Comparison of ENCODE assay signal across 8 cellular contexts in genomic region chr16:30445408-30446202, GRCh38. TPM values are rescaled to one million over a fixed set of nuclear protein-coding genes. Genes with fewer than 3 reads are reported as not detected.
DNase-seq lines count a peak whose midpoint lies in the region; ATAC-seq and TF ChIP-seq lines count a peak whose summit lies in the region.

A gene with protein sequence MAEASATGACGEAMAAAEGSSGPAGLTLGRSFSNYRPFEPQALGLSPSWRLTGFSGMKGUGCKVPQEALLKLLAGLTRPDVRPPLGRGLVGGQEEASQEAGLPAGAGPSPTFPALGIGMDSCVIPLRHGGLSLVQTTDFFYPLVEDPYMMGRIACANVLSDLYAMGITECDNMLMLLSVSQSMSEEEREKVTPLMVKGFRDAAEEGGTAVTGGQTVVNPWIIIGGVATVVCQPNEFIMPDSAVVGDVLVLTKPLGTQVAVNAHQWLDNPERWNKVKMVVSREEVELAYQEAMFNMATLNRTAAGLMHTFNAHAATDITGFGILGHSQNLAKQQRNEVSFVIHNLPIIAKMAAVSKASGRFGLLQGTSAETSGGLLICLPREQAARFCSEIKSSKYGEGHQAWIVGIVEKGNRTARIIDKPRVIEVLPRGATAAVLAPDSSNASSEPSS (minus strand): TSS chr16:30445874. CDS start chr16:30445727, 147 bp downstream.

- DNase-seq in EH (ENCODE audit: low read depth) (peak; percentile 97), GM23248 (peak; percentile 98), fibroblast of the conjunctiva (ENCODE audit: low read depth) (peak; percentile 97), nephron progenitor cell (peak; percentile 93)
- peak; percentile 95 for DNase-seq in activated effector memory CD4-positive, alpha-beta T cell treated with Interleukin-2 at 50 U/mL for 16 hours
- DNase-seq in stimulated activated naive CD8-positive, alpha-beta T cell treated with anti-CD3 and anti-CD28 coated beads, Interleukin-15, amount 100 ng/mL, for 72 hours: peak; percentile 96 to 98

- H3K27ac Mint-ChIP-seq in nephron progenitor cell: no peak within 1 kb of the TSS
- peak within 1 kb of the TSS; percentile 100 for H3K27ac Mint-ChIP-seq in stimulated activated naive CD8-positive, alpha-beta T cell treated with anti-CD3 and anti-CD28 coated beads, Interleukin-15, amount 100 ng/mL, for 72 hours

- peak within 1 kb of the TSS; percentile 97 for H3K27ac ChIP-seq in GM23248

- H3K79me2 ChIP-seq in GM23248 (ENCODE audit: insufficient read depth) (peaks cover 17% of the 10 kb centered on the region), Loucy (ENCODE audit: insufficient read depth, low read length) (peaks cover 29% of the 10 kb centered on the region)

- peak within 1 kb of the TSS; percentile 88 for H3K4me2 ChIP-seq in GM23248 (ENCODE audit: unreplicated experiment)
- peak within 1 kb of the TSS; percentile 93 for H3K4me2 ChIP-seq in Loucy (ENCODE audit: low read depth, low read length, poor library complexity, severe bottlenecking)

- in situ Hi-C loops in GM23248 (cut with MboI): loop anchor here (10.0 kb wide), 1 partner anchor 179 kb away; no protein-coding TSS in a partner anchor

- H3K9ac ChIP-seq in GM23248 (peak within 1 kb of the TSS; percentile 98), Loucy (ENCODE audit: low read depth, low read length, poor library complexity, severe bottlenecking) (peak within 1 kb of the TSS; percentile 96)

- peaks cover 34% of the 10 kb centered on the region for H3K36me3 Mint-ChIP-seq in nephron progenitor cell (ENCODE audit: low read depth)

- peaks cover 35% of the 10 kb centered on the region for H3K9me3 Mint-ChIP-seq in nephron progenitor cell
- peaks cover 0 to 4% of the 10 kb centered on the region in 2 donors for H3K9me3 Mint-ChIP-seq in stimulated activated naive CD8-positive, alpha-beta T cell treated with anti-CD3 and anti-CD28 coated beads, Interleukin-15, amount 100 ng/mL, for 72 hours

- ATAC-seq in stimulated activated naive CD8-positive, alpha-beta T cell treated with anti-CD3 and anti-CD28 coated beads, Interleukin-15, amount 100 ng/mL, for 72 hours: peak; percentile 97

- WGBS in GM23248 (ENCODE audit: low coverage in 1 of 2, low lambda C conversion rate in 2 of 2, missing lambda C conversion rate in 2 of 2), 2 experiments: 1% methylated on average over 49 to 50 of the region's 59 CpGs

- H3K4me1 ChIP-seq in GM23248 (ENCODE audit: insufficient read depth) (peaks cover 17% of the 10 kb centered on the region; the same call in 1 of the 2 replicates), Loucy (ENCODE audit: insufficient read depth, low read length, poor library complexity, severe bottlenecking) (peaks cover 29% of the 10 kb centered on the region)

- H3K9me2 ChIP-seq in GM23248 (ENCODE audit: insufficient read depth): no peaks in the 10 kb centered on the region
- no peaks in the 10 kb centered on the region for H3K9me2 ChIP-seq in Loucy (replicated peaks; ENCODE audit: low read depth, low read length)

- H2AFZ ChIP-seq in GM23248: peak within 1 kb of the TSS; percentile 92
- H2AFZ ChIP-seq in Loucy (ENCODE audit: low read length): peak within 1 kb of the TSS; percentile 90

- H3K4me3 ChIP-seq in GM23248 (peak within 1 kb of the TSS; percentile 98), Loucy (ENCODE audit: low read length, poor library complexity, severe bottlenecking) (peak within 1 kb of the TSS; percentile 91)

- no peaks in the 10 kb centered on the region for H4K20me1 ChIP-seq in GM23248 (ENCODE audit: insufficient read depth)
- peaks cover 24% of the 10 kb centered on the region for H4K20me1 ChIP-seq in Loucy (ENCODE audit: insufficient read depth, low read length, poor library complexity, severe bottlenecking)

- H3K36me3 ChIP-seq in GM23248 (ENCODE audit: low read depth) (peaks cover 11% of the 10 kb centered on the region; the same call in 1 of the 2 replicates), Loucy (ENCODE audit: insufficient read depth, low read length) (no peaks in the 10 kb centered on the region)

- H3K27me3 Mint-ChIP-seq in nephron progenitor cell (ENCODE audit: low read depth, poor library complexity): peaks cover 22% of the 10 kb centered on the region
- H3K27me3 Mint-ChIP-seq in stimulated activated naive CD8-positive, alpha-beta T cell treated with anti-CD3 and anti-CD28 coated beads, Interleukin-15, amount 100 ng/mL, for 72 hours: no peaks in the 10 kb centered on the region

- H3K4me3 Mint-ChIP-seq in nephron progenitor cell: peak within 1 kb of the TSS; percentile 90
- H3K4me3 Mint-ChIP-seq in stimulated activated naive CD8-positive, alpha-beta T cell treated with anti-CD3 and anti-CD28 coated beads, Interleukin-15, amount 100 ng/mL, for 72 hours: peak within 1 kb of the TSS; percentile 87 to 97

- peaks cover 15% of the 10 kb centered on the region; the same call in 1 of the 2 replicates for H3F3A ChIP-seq in GM23248 (ENCODE audit: insufficient read depth)
- no peaks in the 10 kb centered on the region for H3F3A ChIP-seq in Loucy (ENCODE audit: low read depth)

- peaks cover 33% of the 10 kb centered on the region for H3K4me1 Mint-ChIP-seq in nephron progenitor cell
- peaks cover 56% of the 10 kb centered on the region for H3K4me1 Mint-ChIP-seq in stimulated activated naive CD8-positive, alpha-beta T cell treated with anti-CD3 and anti-CD28 coated beads, Interleukin-15, amount 100 ng/mL, for 72 hours

- peak; percentile 95 for TF ChIP-seq POLR2A in Raji (IDR thresholded peaks at IDR 0.05; ENCODE audit: insufficient read depth, low read depth, low read length)

- no peaks in the 10 kb centered on the region for H3K27me3 ChIP-seq in GM23248 (replicated peaks; ENCODE audit: insufficient read depth)
- no peaks in the 10 kb centered on the region for H3K27me3 ChIP-seq in Loucy (ENCODE audit: insufficient read depth, low read length, poor library complexity, severe bottlenecking)

- H3K9me3 ChIP-seq in GM23248 (ENCODE audit: low read depth) (no peaks in the 10 kb centered on the region), Loucy (ENCODE audit: insufficient read depth, low read depth, low read length) (no peaks in the 10 kb centered on the region)

- TF ChIP-seq CTCF in Loucy (conservative IDR thresholded peaks at IDR 0.05; ENCODE audit: low read length) (peak; percentile 55), nephron progenitor cell (IDR thresholded peaks at IDR 0.05) (no peak)

RNA-seq across cellular contexts. Expression of the gene that starts here (rescaled TPM):
- total RNA-seq in GM23248 (2014; rRNA removed; shearing (Covaris generic)): 6.2 and 6.4 TPM in 2 replicates
- polyA plus RNA-seq in GM23248 (2016; fragmentation: Nextera tagmentation; extraction: Ambion mirVana): 26.9 and 27.5 TPM in 2 replicates

Comparison
In these comparisons a context has a peak if more than half of its experiments do, and no peak if none do; other contexts are left out.
1. Peak in every context shown above with its lines: DNase-seq, ATAC-seq, H3K4me3 ChIP-seq and H3K27ac ChIP-seq.